ENCODE assay signal across 10 cellular contexts in genomic region chr2:43305537-43305936, GRCh38.
DNase-seq lines count a peak whose midpoint lies in the region; ATAC-seq and TF ChIP-seq lines count a peak whose summit lies in the region.
"Had no signal": no experiment of that assay in that cellular context is flagged by ENCODE, and none has a peak within 500 bp of the region (broad histone marks: within the 10 kb centered on the region; RNA-seq: fewer than 3 reads in every experiment).

No MANE protein-coding gene starts in this region.

- H3K9me3 ChIP-seq in mucosa of descending colon (no peaks in the 10 kb centered on the region), thyroid gland (no peaks in the 10 kb centered on the region)

- H3K4me1 Mint-ChIP-seq in stimulated activated effector memory CD8-positive, alpha-beta T cell treated with anti-CD3 and anti-CD28 coated beads, Interleukin-12 subunit alpha, Interleukin-12 subunit beta, amount 100 ng/mL, for 72 hours = peaks cover 10% of the 10 kb centered on the region

- intact Hi-C loops in mucosa of descending colon (cut with DNase I, micrococcal nuclease) = no loop called here
- intact Hi-C loops in thyroid gland (cut with DNase I) = no loop called here

- H3K36me3 ChIP-seq in mucosa of descending colon (ENCODE audit: low read depth) (no peaks in the 10 kb centered on the region), thyroid gland (no peaks in the 10 kb centered on the region)

- peak; percentile 88 for ATAC-seq in mucosa of descending colon
- no peak for ATAC-seq in stimulated activated effector memory CD8-positive, alpha-beta T cell treated with anti-CD3 and anti-CD28 coated beads, Interleukin-12 subunit alpha, Interleukin-12 subunit beta, amount 100 ng/mL, for 72 hours

- H3K36me3 Mint-ChIP-seq in stimulated activated effector memory CD8-positive, alpha-beta T cell treated with anti-CD3 and anti-CD28 coated beads, Interleukin-12 subunit alpha, Interleukin-12 subunit beta, amount 100 ng/mL, for 72 hours = peaks cover 14% of the 10 kb centered on the region

- DNase-seq in NOMO-1 treated with DMSO at 0.1 percent for 48 hours (lab: John Stamatoyannopoulos, UW; ENCODE audit: unreplicated experiment) (peak; percentile 78), fibroblast of gingiva (ENCODE audit: low read depth) (peak; percentile 43), mucosa of descending colon (peak in 1 of 3 donors; percentile 39), thyroid gland (no peak), anterior cingulate cortex (lab: John Stamatoyannopoulos, UW) (no peak), GM20000 (ENCODE audit: low spot score) (no peak), SHP77 treated with DMSO at 0.1 percent for 48 hours (lab: John Stamatoyannopoulos, UW) (no peak)
- no peak for DNase-seq in stimulated activated effector memory CD8-positive, alpha-beta T cell treated with anti-CD3 and anti-CD28 coated beads, Interleukin-12 subunit alpha, Interleukin-12 subunit beta, amount 100 ng/mL, for 72 hours (ENCODE audit: low spot score in 2 of 2)
- DNase-seq: activated naive CD4-positive, alpha-beta T cell treated with Interleukin-2 at 50 U/mL for 16 hours; NCI-H1436 had no signal

- H3K4me3 Mint-ChIP-seq in stimulated activated effector memory CD8-positive, alpha-beta T cell treated with anti-CD3 and anti-CD28 coated beads, Interleukin-12 subunit alpha, Interleukin-12 subunit beta, amount 100 ng/mL, for 72 hours = no peak overlapping the region

- H3K27ac ChIP-seq in thyroid gland = peak overlapping the region; percentile 84 to 91 (median 90)

- 63 to 80% methylated on average over 2 of the region's 2 CpGs for WGBS in thyroid gland, 2 donors

- no peaks in the 10 kb centered on the region for H3K9me3 Mint-ChIP-seq in stimulated activated effector memory CD8-positive, alpha-beta T cell treated with anti-CD3 and anti-CD28 coated beads, Interleukin-12 subunit alpha, Interleukin-12 subunit beta, amount 100 ng/mL, for 72 hours

- H3K27ac Mint-ChIP-seq in stimulated activated effector memory CD8-positive, alpha-beta T cell treated with anti-CD3 and anti-CD28 coated beads, Interleukin-12 subunit alpha, Interleukin-12 subunit beta, amount 100 ng/mL, for 72 hours = no peak overlapping the region

- no peak for TF ChIP-seq POLR2A in thyroid gland (IDR thresholded peaks at IDR 0.05)

- no peaks in the 10 kb centered on the region for H3K4me1 ChIP-seq in mucosa of descending colon (ENCODE audit: low read depth)
- peaks cover 40 to 68% of the 10 kb centered on the region in 2 donors for H3K4me1 ChIP-seq in thyroid gland

- H3K27me3 ChIP-seq in thyroid gland = no peaks in the 10 kb centered on the region

- TF ChIP-seq CTCF in mucosa of descending colon (IDR thresholded peaks at IDR 0.05) (no peak), thyroid gland (IDR thresholded peaks at IDR 0.05) (no peak), GM20000 (IDR thresholded peaks at IDR 0.05; ENCODE audit: extremely low read depth, missing control alignments) (no peak)

- no peak overlapping the region for H3K4me3 ChIP-seq in mucosa of descending colon
- no peak overlapping the region for H3K4me3 ChIP-seq in thyroid gland (replicated peaks in 1 of 3)

Comparison
In these comparisons a context has a peak if more than half of its experiments do, and no peak if none do; other contexts are left out.
1. DNase-seq: peak in NOMO-1 treated with DMSO at 0.1 percent for 48 hours (single experiment) and fibroblast of gingiva (single experiment); none in thyroid gland (0 of 2), stimulated activated effector memory CD8-positive, alpha-beta T cell treated with anti-CD3 and anti-CD28 coated beads, Interleukin-12 subunit alpha, Interleukin-12 subunit beta, amount 100 ng/mL, for 72 hours (0 of 2), anterior cingulate cortex (0 of 58), GM20000 (single experiment) and SHP77 treated with DMSO at 0.1 percent for 48 hours (single experiment).